12 cellular contexts compared by ENCODE assay signal in genomic region chr1:212125654-212126053, GRCh38.
A peak's percentile ranks its signal among the peaks of the same experiment; 100 is the strongest.
DNase-seq lines count a peak whose midpoint lies in the region; ATAC-seq and TF ChIP-seq lines count a peak whose summit lies in the region.
"Had no signal": no experiment of that assay in that cellular context is flagged by ENCODE, and none has a peak within 500 bp of the region (broad histone marks: within the 10 kb centered on the region; RNA-seq: fewer than 3 reads in every experiment).

No MANE protein-coding gene starts in this region.

- H3K9me3 ChIP-seq in T-helper 17 cell (ENCODE audit: control insufficient read depth, low read length, poor library complexity, severe bottlenecking) (no peaks in the 10 kb centered on the region), colonic mucosa (no peaks in the 10 kb centered on the region), mucosa of rectum (ENCODE audit: control insufficient read depth in 2 of 2, low read length in 2 of 2) (no peaks in the 10 kb centered on the region), gastrocnemius medialis (no peaks in the 10 kb centered on the region)

- in situ Hi-C loops in gastrocnemius medialis (cut with MboI; ENCODE audit: low sequenced_read_pairs in 4 of 4) = no loop called here

- DNase-seq in T-helper 17 cell (no peak), colonic mucosa (peak; percentile 70), gastrocnemius medialis (no peak), UCSD-AML1 (lab: John Stamatoyannopoulos, UW; ENCODE audit: unreplicated experiment) (no peak)
- no peak for DNase-seq in activated T-helper 2 cell treated with anti-CD3 and anti-CD28 coated beads, Interferon-gamma antibody, Interleukin-2, Interleukin-4, amounts not matched to agents 10 μg/mL and 5 μg/mL and 100 μg/mL, durations not matched to agents 14 hours and 24 hours and 36 hours (ENCODE audit: low spot score)
- DNase-seq: ACHN; CD4-positive, alpha-beta T cell; DMS153; DMS79 had no signal

- ATAC-seq in T-helper 17 cell = no peak
- ATAC-seq in gastrocnemius medialis = no peak

- H3K27me3 Mint-ChIP-seq in T-helper 17 cell = no peaks in the 10 kb centered on the region
- H3K27me3 Mint-ChIP-seq in activated T-helper 2 cell treated with anti-CD3 and anti-CD28 coated beads, Interferon-gamma antibody, Interleukin-2, Interleukin-4, amounts not matched to agents 10 μg/mL and 5 μg/mL and 100 μg/mL, durations not matched to agents 14 hours and 24 hours and 36 hours (ENCODE audit: low read depth) = no peaks in the 10 kb centered on the region
- H3K27me3 Mint-ChIP-seq: CD4-positive, alpha-beta T cell had no signal

- H3K36me3 Mint-ChIP-seq in T-helper 17 cell (ENCODE audit: low read depth) = no peaks in the 10 kb centered on the region
- peaks cover 39% of the 10 kb centered on the region for H3K36me3 Mint-ChIP-seq in activated T-helper 2 cell treated with anti-CD3 and anti-CD28 coated beads, Interferon-gamma antibody, Interleukin-2, Interleukin-4, amounts not matched to agents 10 μg/mL and 5 μg/mL and 100 μg/mL, durations not matched to agents 14 hours and 24 hours and 36 hours (ENCODE audit: low read depth)

- peak overlapping the region; percentile 51 for H3K27ac Mint-ChIP-seq in T-helper 17 cell
- no peak overlapping the region for H3K27ac Mint-ChIP-seq in activated T-helper 2 cell treated with anti-CD3 and anti-CD28 coated beads, Interferon-gamma antibody, Interleukin-2, Interleukin-4, amounts not matched to agents 10 μg/mL and 5 μg/mL and 100 μg/mL, durations not matched to agents 14 hours and 24 hours and 36 hours
- H3K27ac Mint-ChIP-seq: CD4-positive, alpha-beta T cell; GM23338 had no signal

- no peaks in the 10 kb centered on the region for H3K9me3 Mint-ChIP-seq in activated T-helper 2 cell treated with anti-CD3 and anti-CD28 coated beads, Interferon-gamma antibody, Interleukin-2, Interleukin-4, amounts not matched to agents 10 μg/mL and 5 μg/mL and 100 μg/mL, durations not matched to agents 14 hours and 24 hours and 36 hours
- H3K9me3 Mint-ChIP-seq: CD4-positive, alpha-beta T cell; GM23338 had no signal

- H3K4me3 ChIP-seq in colonic mucosa (no peak overlapping the region), mucosa of rectum (ENCODE audit: low read length in 2 of 2) (no peak overlapping the region), gastrocnemius medialis (no peak overlapping the region)
- H3K4me3 ChIP-seq: GM23338 had no signal

- H3K27me3 ChIP-seq in colonic mucosa = no peaks in the 10 kb centered on the region
- H3K27me3 ChIP-seq in mucosa of rectum (ENCODE audit: control insufficient read depth in 2 of 2, insufficient read depth in 2 of 2, low read length in 2 of 2) = no peaks in the 10 kb centered on the region
- H3K27me3 ChIP-seq in gastrocnemius medialis = no peaks in the 10 kb centered on the region

- H3K27ac ChIP-seq in colonic mucosa (peak overlapping the region; percentile 53), mucosa of rectum (ENCODE audit: low read depth in 2 of 2, low read length in 2 of 2) (peak overlapping the region; percentile 64 to 67), gastrocnemius medialis (no peak overlapping the region)
- H3K27ac ChIP-seq: C4-2B had no signal

- H3K9ac ChIP-seq in colonic mucosa (ENCODE audit: low read depth in 2 of 2, low read length in 2 of 2) (no peak overlapping the region), mucosa of rectum (ENCODE audit: low read depth in 1 of 2, low read length in 2 of 2) (no peak overlapping the region)

- H3K4me3 Mint-ChIP-seq in T-helper 17 cell = no peak overlapping the region
- H3K4me3 Mint-ChIP-seq in activated T-helper 2 cell treated with anti-CD3 and anti-CD28 coated beads, Interferon-gamma antibody, Interleukin-2, Interleukin-4, amounts not matched to agents 10 μg/mL and 5 μg/mL and 100 μg/mL, durations not matched to agents 14 hours and 24 hours and 36 hours (ENCODE audit: low read depth) = no peak overlapping the region
- H3K4me3 Mint-ChIP-seq: CD4-positive, alpha-beta T cell; GM23338 had no signal

- no peaks in the 10 kb centered on the region for H3K36me3 ChIP-seq in colonic mucosa
- H3K36me3 ChIP-seq in mucosa of rectum (ENCODE audit: control insufficient read depth in 2 of 2, insufficient read depth in 2 of 2, low read length in 2 of 2) = no peaks in the 10 kb centered on the region
- H3K36me3 ChIP-seq in gastrocnemius medialis = no peaks in the 10 kb centered on the region

- H3K4me1 ChIP-seq in colonic mucosa (no peaks in the 10 kb centered on the region), mucosa of rectum (ENCODE audit: control insufficient read depth in 2 of 2, insufficient read depth in 2 of 2, low read length in 2 of 2) (peaks cover 9 to 12% of the 10 kb centered on the region in 2 donors), gastrocnemius medialis (peaks cover 4 to 16% of the 10 kb centered on the region in 2 donors)

- intact Hi-C loops in colonic mucosa (cut with DNase I) (no loop called here), gastrocnemius medialis (cut with DNase I; ENCODE audit: low total_unique reads) (no loop called here)
- intact Hi-C loops in activated T-helper 2 cell treated with anti-CD3 and anti-CD28 coated beads, Interferon-gamma antibody, Interleukin-2, Interleukin-4, amounts not matched to agents 10 μg/mL and 5 μg/mL and 100 μg/mL, durations not matched to agents 14 hours and 24 hours and 36 hours (cut with micrococcal nuclease) = no loop called here

- TF ChIP-seq POLR2A in gastrocnemius medialis (IDR thresholded peaks at IDR 0.05) = no peak

- peaks cover 8% of the 10 kb centered on the region for H3K4me1 Mint-ChIP-seq in T-helper 17 cell
- H3K4me1 Mint-ChIP-seq in activated T-helper 2 cell treated with anti-CD3 and anti-CD28 coated beads, Interferon-gamma antibody, Interleukin-2, Interleukin-4, amounts not matched to agents 10 μg/mL and 5 μg/mL and 100 μg/mL, durations not matched to agents 14 hours and 24 hours and 36 hours (ENCODE audit: low read depth) = peaks cover 27% of the 10 kb centered on the region

- TF ChIP-seq CTCF in colonic mucosa (IDR thresholded peaks at IDR 0.05) (no peak), gastrocnemius medialis (IDR thresholded peaks at IDR 0.05 in 4 of 5, conservative IDR thresholded peaks at IDR 0.05 in 1 of 5) (no peak)

Comparison
In these comparisons a context has a peak if more than half of its experiments do, and no peak if none do; other contexts are left out.
1. H3K27ac ChIP-seq: peak in colonic mucosa (single experiment) and mucosa of rectum (2 of 2); none in gastrocnemius medialis (0 of 4).